In the genomic region with DNA sequence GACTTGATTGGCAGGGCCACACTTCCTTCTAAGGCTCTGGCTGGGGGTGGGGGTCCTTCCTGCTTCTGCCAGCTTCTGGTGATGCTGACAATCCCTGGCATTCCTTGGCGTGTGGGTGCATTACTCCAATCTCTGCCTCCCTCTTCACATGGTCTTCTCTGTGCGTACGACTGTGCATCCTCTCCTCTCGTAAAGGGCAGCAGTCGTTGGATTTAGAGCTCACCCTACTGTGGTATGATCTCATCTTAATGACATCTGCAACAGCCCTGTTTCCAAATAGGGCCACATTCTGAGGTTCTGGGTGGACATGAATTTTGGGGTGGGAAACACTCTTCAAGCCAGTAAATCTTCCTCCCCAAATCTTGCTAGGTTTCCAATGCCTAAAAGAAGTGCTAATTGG, we compare ENCODE assay signal across 23 cellular contexts. TPM values are rescaled to one million over a fixed set of nuclear protein-coding genes. Genes with fewer than 3 reads are reported as not detected.
A peak's percentile ranks its signal among the peaks of the same experiment; 100 is the strongest.
DNase-seq lines count a peak whose midpoint lies in the region; ATAC-seq, FAIRE-seq and TF ChIP-seq lines count a peak whose summit lies in the region.
"Had no signal": no experiment of that assay in that cellular context is flagged by ENCODE, and none has a peak within 500 bp of the region (broad histone marks: within the 10 kb centered on the region; RNA-seq: fewer than 3 reads in every experiment).

No MANE protein-coding gene starts in this region.

- H3K27ac ChIP-seq in A549 (peak overlapping the region; percentile 51 to 74), RWPE1 (peak overlapping the region; percentile 77), keratinocyte (ENCODE audit: control insufficient read depth, insufficient read depth, low read length) (no peak overlapping the region)
- H3K27ac ChIP-seq: cardiac muscle cell, gastrocnemius medialis had no signal

- FAIRE-seq in A549 (lab: Jason Lieb, UNC) (no peak), keratinocyte (lab: Jason Lieb, UNC) (no peak)
- FAIRE-seq: TTC549 had no signal

- H3K4me1 ChIP-seq in A549 (peaks cover 45% of the 10 kb centered on the region), keratinocyte (ENCODE audit: control insufficient read depth, extremely low read depth, insufficient read depth, low read length) (peaks cover 14% of the 10 kb centered on the region)
- H3K4me1 ChIP-seq: gastrocnemius medialis, Peyer's patch had no signal

- WGBS in A549 (ENCODE audit: missing lambda C conversion rate): 68% methylated on average over 5 of the region's 5 CpGs

- peak in 1 of 2 experiments; percentile 30; a peak in 1 of 6 replicates for ATAC-seq in A549
- no peak for ATAC-seq in GM21619 (IDR thresholded peaks at IDR 0.05; ENCODE audit: unreplicated experiment)
- ATAC-seq: activated CD8-positive, alpha-beta memory T cell treated with anti-CD3 and anti-CD28 coated beads, Interleukin-2, amount 10 ng/mL, durations not matched to agents 7 days and 5 days; gastrocnemius medialis had no signal

- TF ChIP-seq CTCF in A549 (IDR thresholded peaks at IDR 0.05): no peak
- TF ChIP-seq CTCF in RWPE1 (conservative IDR thresholded peaks at IDR 0.05; ENCODE audit: low read depth): no peak
- no peak for TF ChIP-seq CTCF in keratinocyte (optimal IDR thresholded peaks at IDR 0.05 in 1 of 3, IDR thresholded peaks at IDR 0.05 in 1 of 3, conservative IDR thresholded peaks at IDR 0.05 in 1 of 3; ENCODE audit: extremely low read depth in 1 of 3, insufficient read depth in 2 of 3, low read length in 3 of 3)

- POLR2A ChIA-PET in A549 (lab: Yijun Ruan, JAX): interaction anchor here (1.5 kb wide), 1 partner anchor 73 kb away, joined by 3 read pairs; no protein-coding TSS in a partner anchor
- POLR2A ChIA-PET in RWPE1 (lab: Yijun Ruan, JAX; ENCODE audit: low non-redundant PET): no interaction called here

- H3K36me3 ChIP-seq in keratinocyte (ENCODE audit: control insufficient read depth in 2 of 2, extremely low read depth in 1 of 2, insufficient read depth in 2 of 2, low read length in 2 of 2): no peaks in the 10 kb centered on the region
- H3K36me3 ChIP-seq: cardiac muscle cell, gastrocnemius medialis, Peyer's patch had no signal

- no peak overlapping the region for H3K9ac ChIP-seq in keratinocyte (ENCODE audit: control insufficient read depth, extremely low read depth, insufficient read depth, low read length)

- no peak for TF ChIP-seq POLR2A in A549 (IDR thresholded peaks at IDR 0.05; ENCODE audit: low read length)

- TF ChIP-seq RAD21 in A549 (conservative IDR thresholded peaks at IDR 0.05 in 1 of 2, IDR thresholded peaks at IDR 0.05 in 1 of 2): no peak

- DNase-seq in A549 (ENCODE audit: low read depth in 1 of 2, low spot score in 1 of 2): no peak
- peak; percentile 28 for DNase-seq in HK-2 (ENCODE audit: unreplicated experiment)
- DNase-seq in RWPE1 (ENCODE audit: low spot score): no peak
- DNase-seq in keratinocyte (ENCODE audit: low read depth, low spot score): no peak
- DNase-seq in RKO (ENCODE audit: low spot score): no peak
- no peak for DNase-seq in RPMI8226
- no peak for DNase-seq in islet precursor cell
- DNase-seq: activated CD4-positive, alpha-beta T cell treated with anti-CD3 and anti-CD28 coated beads for 4 hours; activated CD8-positive, alpha-beta memory T cell treated with anti-CD3 and anti-CD28 coated beads, Interleukin-2, amount 10 ng/mL, durations not matched to agents 7 days and 5 days; activated effector memory CD4-positive, alpha-beta T cell treated with Interleukin-2 at 50 U/mL for 16 hours; CD4-positive, alpha-beta memory T cell; DMS53; gastrocnemius medialis; left colon; midbrain; NCI-H1436; NCI-H2171; nephron progenitor cell; Peyer's patch; stimulated activated CD4-positive, alpha-beta T cell treated with anti-CD3 and anti-CD28 coated beads, Interleukin-4, amount 100 ng/mL, for 24 hours had no signal

- H3K9me1 ChIP-seq in keratinocyte (ENCODE audit: control insufficient read depth, extremely low read depth, insufficient read depth, low read length): no peaks in the 10 kb centered on the region

- no peak for TF ChIP-seq EP300 in A549 (IDR thresholded peaks at IDR 0.05)

- no peaks in the 10 kb centered on the region for H3K79me2 ChIP-seq in keratinocyte (ENCODE audit: control insufficient read depth, insufficient read depth, low read length)

- no peaks in the 10 kb centered on the region for H4K20me1 ChIP-seq in keratinocyte (ENCODE audit: control insufficient read depth, extremely low read depth, insufficient read depth, low read length)

- H3K4me3 ChIP-seq in A549 (no peak overlapping the region), keratinocyte (ENCODE audit: control insufficient read depth in 2 of 3, extremely low read depth in 1 of 3, insufficient read depth in 2 of 3, low read depth in 1 of 3, low read length in 3 of 3) (no peak overlapping the region)
- H3K4me3 ChIP-seq: cardiac muscle cell, gastrocnemius medialis, Peyer's patch had no signal

- H3K9me3 ChIP-seq in A549: 0 out of 3 replicates have a peak, but pooled peaks cover 4% of the 10 kb centered on the region
- H3K9me3 ChIP-seq in keratinocyte (ENCODE audit: control insufficient read depth, low read depth, low read length): no peaks in the 10 kb centered on the region
- H3K9me3 ChIP-seq: gastrocnemius medialis, Peyer's patch had no signal

- H2AFZ ChIP-seq in keratinocyte (ENCODE audit: control insufficient read depth, low read length): no peak overlapping the region

- CTCF ChIA-PET in A549 (lab: Yijun Ruan, JAX): interaction anchor here (1.5 to 2.9 kb wide), 6 partner anchors 11 to 150 kb away, joined by 3 to 18 read pairs (median 5); no protein-coding TSS in a partner anchor
- CTCF ChIA-PET in RWPE1 (lab: Yijun Ruan, JAX): interaction anchor here (0.7 kb wide), 1 partner anchor 37 kb away, joined by 3 read pairs; a partner anchor contains a TSS

- no peaks in the 10 kb centered on the region for H3K27me3 ChIP-seq in keratinocyte (ENCODE audit: control insufficient read depth, extremely low read depth, insufficient read depth, low read length)
- H3K27me3 ChIP-seq: cardiac muscle cell, gastrocnemius medialis, Peyer's patch had no signal

- H3K4me2 ChIP-seq in A549 (peak overlapping the region; percentile 54), keratinocyte (ENCODE audit: control insufficient read depth, extremely low read depth, insufficient read depth, low read depth, low read length) (peak overlapping the region; percentile 78)

- dilution Hi-C loops in keratinocyte (cut with MboI; ENCODE audit: extremely low pct_ligation_motif_present, low sequenced_read_pairs): no loop called here

TF ChIP-seq in A549, 52 proteins besides CTCF, POLR2A, EP300 and RAD21 (continues in another document):
- TF ChIP-seq KDM1A (IDR thresholded peaks at IDR 0.05; ENCODE audit: low read depth) (no peak), NFE2L2 (conservative IDR thresholded peaks at IDR 0.05; ENCODE audit: low read length) (no peak), MYC (IDR thresholded peaks at IDR 0.05; ENCODE audit: borderline replicate concordance, low read length) (no peak), ZFP36 (IDR thresholded peaks at IDR 0.05; ENCODE audit: borderline replicate concordance, partially characterized antibody) (no peak), MAZ (IDR thresholded peaks at IDR 0.05; ENCODE audit: borderline replicate concordance, low read depth, low read length) (no peak), ZNF302 (CRISPR knock-in tag; IDR thresholded peaks at IDR 0.05) (no peak), SREBF2 (IDR thresholded peaks at IDR 0.05) (no peak), HOXB13 (CRISPR knock-in tag; IDR thresholded peaks at IDR 0.05; ENCODE audit: low read depth) (no peak), FOSB (CRISPR knock-in tag; IDR thresholded peaks at IDR 0.05) (no peak), HEYL (CRISPR knock-in tag; IDR thresholded peaks at IDR 0.05) (no peak), SMC3 (IDR thresholded peaks at IDR 0.05) (no peak), RCOR1 (IDR thresholded peaks at IDR 0.05; ENCODE audit: low read depth, low read length) (no peak)
- TF ChIP-seq, protein P1, sequence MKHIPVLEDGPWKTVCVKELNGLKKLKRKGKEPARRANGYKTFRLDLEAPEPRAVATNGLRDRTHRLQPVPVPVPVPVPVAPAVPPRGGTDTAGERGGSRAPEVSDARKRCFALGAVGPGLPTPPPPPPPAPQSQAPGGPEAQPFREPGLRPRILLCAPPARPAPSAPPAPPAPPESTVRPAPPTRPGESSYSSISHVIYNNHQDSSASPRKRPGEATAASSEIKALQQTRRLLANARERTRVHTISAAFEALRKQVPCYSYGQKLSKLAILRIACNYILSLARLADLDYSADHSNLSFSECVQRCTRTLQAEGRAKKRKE (CRISPR knock-in tag; IDR thresholded peaks at IDR 0.05; ENCODE audit: low read depth): no peak
- TF ChIP-seq, protein P2, sequence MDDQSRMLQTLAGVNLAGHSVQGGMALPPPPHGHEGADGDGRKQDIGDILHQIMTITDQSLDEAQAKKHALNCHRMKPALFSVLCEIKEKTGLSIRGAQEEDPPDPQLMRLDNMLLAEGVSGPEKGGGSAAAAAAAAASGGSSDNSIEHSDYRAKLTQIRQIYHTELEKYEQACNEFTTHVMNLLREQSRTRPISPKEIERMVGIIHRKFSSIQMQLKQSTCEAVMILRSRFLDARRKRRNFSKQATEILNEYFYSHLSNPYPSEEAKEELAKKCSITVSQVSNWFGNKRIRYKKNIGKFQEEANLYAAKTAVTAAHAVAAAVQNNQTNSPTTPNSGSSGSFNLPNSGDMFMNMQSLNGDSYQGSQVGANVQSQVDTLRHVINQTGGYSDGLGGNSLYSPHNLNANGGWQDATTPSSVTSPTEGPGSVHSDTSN (IDR thresholded peaks at IDR 0.05): no peak
- TF ChIP-seq, protein P3, sequence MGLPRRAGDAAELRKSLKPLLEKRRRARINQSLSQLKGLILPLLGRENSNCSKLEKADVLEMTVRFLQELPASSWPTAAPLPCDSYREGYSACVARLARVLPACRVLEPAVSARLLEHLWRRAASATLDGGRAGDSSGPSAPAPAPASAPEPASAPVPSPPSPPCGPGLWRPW (IDR thresholded peaks at IDR 0.05): no peak

RNA-seq across cellular contexts. Expression of a gene that starts 36.8 kb away (rescaled TPM):
- 1.4 and 1.5 TPM in 2 replicates for polyA plus RNA-seq in A549 (2011; rRNA removed)
- 3.6 and 3.8 TPM in 2 replicates for polyA plus RNA-seq in A549 (2012; cell fraction: cytosol; rRNA removed)
- polyA plus RNA-seq in A549 (2012; cell fraction: nucleus; rRNA removed): 2.6 and 3.4 TPM in 2 replicates
- 0.83 to 1.3 TPM (median 1.3 TPM) in 3 replicates for polyA plus RNA-seq in A549 (2017; fragmentation: RNase III; extraction: RNeasy Plus Mini Kit Qiagen cat#74134 plus additional on column Dnase treatment)
- 0.37 and 0.73 TPM in 2 replicates for polyA minus RNA-seq in A549 (2011; rRNA and poly(A)+ RNA removed)
- polyA plus RNA-seq in keratinocyte: 0.09 to 0.22 TPM in 2 of 3 replicates, not detected in the other
- not detected for polyA plus RNA-seq in keratinocyte (2011; ENCODE audit: low read depth)
- 0.23 TPM in 1 of 2 replicates, not detected in the other for polyA plus RNA-seq in keratinocyte (2011; cell fraction: cytosol; rRNA removed)
- polyA plus RNA-seq in keratinocyte (2011; cell fraction: nucleus; rRNA removed): not detected in 2 replicates
- polyA plus RNA-seq in keratinocyte (2012; ENCODE audit: low replicate concordance): not detected in 2 replicates
- 0.49 TPM in 1 of 3 replicates, not detected in the others for polyA minus RNA-seq in keratinocyte
- not detected for polyA minus RNA-seq in keratinocyte (2011; cell fraction: cytosol; rRNA and poly(A)+ RNA removed)
- 0.85 and 1.4 TPM in 2 replicates for polyA minus RNA-seq in keratinocyte (2011; cell fraction: nucleus; rRNA and poly(A)+ RNA removed)
